Comparison of ENCODE assay signal across 12 cellular contexts in the genomic region with DNA sequence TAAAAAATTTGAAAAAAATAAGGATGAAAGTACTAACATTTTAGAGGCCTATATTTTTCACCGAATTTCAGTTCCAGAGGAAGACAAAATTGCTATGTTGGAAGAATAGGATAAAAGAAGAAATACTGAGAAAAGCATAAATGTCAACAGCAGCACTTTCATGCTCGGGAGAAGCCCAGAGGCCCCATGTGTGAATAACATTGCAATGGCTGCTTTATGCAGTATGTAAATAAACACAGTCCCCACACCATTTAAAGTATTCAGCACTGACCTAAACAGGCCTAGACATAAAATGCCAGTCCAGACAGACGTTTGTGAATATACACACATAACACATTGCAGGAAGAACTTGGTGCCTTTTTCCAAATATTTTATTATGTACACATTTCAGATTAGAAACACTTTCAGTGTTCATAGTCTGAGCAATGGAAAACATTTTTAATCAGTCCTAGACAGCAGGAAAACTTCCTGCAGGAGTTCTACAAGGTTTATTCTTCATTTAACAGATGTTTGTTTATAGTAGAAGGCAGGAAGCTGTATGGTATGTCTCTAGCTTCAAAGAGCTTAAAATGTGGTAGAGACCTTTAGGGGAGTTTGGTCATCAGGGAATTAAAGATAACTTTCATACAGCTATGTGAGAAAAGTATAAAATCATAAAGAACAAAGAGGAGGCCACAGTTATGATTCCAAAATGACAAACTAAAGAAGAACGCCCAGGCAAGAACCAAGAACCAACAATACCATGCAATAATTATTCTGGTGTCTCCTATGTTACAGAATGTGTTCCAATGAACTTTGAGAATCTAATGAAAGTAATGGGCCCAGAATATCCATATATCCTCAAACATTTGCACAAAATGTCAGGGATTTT. TPM values are rescaled to one million over a fixed set of nuclear protein-coding genes. Genes with fewer than 3 reads are reported as not detected.
DNase-seq lines count a peak whose midpoint lies in the region; ATAC-seq and TF ChIP-seq lines count a peak whose summit lies in the region.
"Had no signal": no experiment of that assay in that cellular context is flagged by ENCODE, and none has a peak within 500 bp of the region (broad histone marks: within the 10 kb centered on the region; RNA-seq: fewer than 3 reads in every experiment).

No MANE protein-coding gene starts in this region.

- H3K4me1 ChIP-seq in adrenal gland (replicated peaks in 1 of 2) = peaks cover 13 to 26% of the 10 kb centered on the region in 2 donors
- H3K4me1 ChIP-seq in stomach smooth muscle (ENCODE audit: control insufficient read depth, insufficient read depth, low read length) = peaks cover 21% of the 10 kb centered on the region

- no peak overlapping the region for H3K4me3 Mint-ChIP-seq in activated T-cell treated with anti-CD3 and anti-CD28 coated beads, Interleukin-2, amount 50 U/mL, for 4 hours
- H3K4me3 Mint-ChIP-seq: neural crest cell had no signal

- H3K9me3 ChIP-seq in adrenal gland (replicated peaks in 1 of 3) (no peaks in the 10 kb centered on the region), stomach smooth muscle (ENCODE audit: control insufficient read depth in 2 of 2, low read length in 2 of 2) (no peaks in the 10 kb centered on the region)

- intact Hi-C loops in adrenal gland (cut with DNase I) = no loop called here
- intact Hi-C loops in left ventricle myocardium superior (cut with micrococcal nuclease) = no loop called here

- no peaks in the 10 kb centered on the region for H3K27me3 Mint-ChIP-seq in activated T-cell treated with anti-CD3 and anti-CD28 coated beads, Interleukin-2, amount 50 U/mL, for 4 hours (ENCODE audit: low read depth)

- H3K4me3 ChIP-seq in Jurkat, Clone E6-1 (ENCODE audit: low read length) = no peak overlapping the region
- H3K4me3 ChIP-seq in adrenal gland (no peak overlapping the region), stomach smooth muscle (ENCODE audit: low read length in 2 of 2) (no peak overlapping the region)

- ATAC-seq in left ventricle myocardium superior (peak; percentile 23), HG03439 (IDR thresholded peaks at IDR 0.05; ENCODE audit: unreplicated experiment) (no peak)
- ATAC-seq in activated T-cell treated with anti-CD3 and anti-CD28 coated beads, Interleukin-2, amount 50 U/mL, for 4 hours = no peak

- no peaks in the 10 kb centered on the region for H3K36me3 Mint-ChIP-seq in activated T-cell treated with anti-CD3 and anti-CD28 coated beads, Interleukin-2, amount 50 U/mL, for 4 hours (ENCODE audit: insufficient read depth)

- H3K4me1 Mint-ChIP-seq in activated T-cell treated with anti-CD3 and anti-CD28 coated beads, Interleukin-2, amount 50 U/mL, for 4 hours (ENCODE audit: low read depth) = peaks cover 63% of the 10 kb centered on the region

- peak; percentile 56 for DNase-seq in Jurkat, Clone E6-1 (ENCODE audit: low read depth, low spot score)
- DNase-seq in adrenal gland = no peak
- no peak for DNase-seq in left ventricle myocardium superior
- DNase-seq in activated T-cell treated with anti-CD3 and anti-CD28 coated beads, Interleukin-2, amount 50 U/mL, for 4 hours = no peak
- DNase-seq in COLO829 (ENCODE audit: low spot score) = no peak
- DNase-seq: cerebellar nuclear complex, hippocampal formation, Kasumi-1, NCI-H69 had no signal

- no peak for TF ChIP-seq CTCF in adrenal gland (IDR thresholded peaks at IDR 0.05)

- H3K9ac ChIP-seq in stomach smooth muscle (ENCODE audit: low read length in 2 of 2) = no peak overlapping the region

- TF ChIP-seq POLR2A in adrenal gland (IDR thresholded peaks at IDR 0.05) = no peak

- H3K27ac ChIP-seq in adrenal gland (peak overlapping the region in 3 of 5 donors; percentile 19 to 59 (median 50)), stomach smooth muscle (ENCODE audit: low read length) (peak overlapping the region; percentile 4)

- 61 to 66% (median 64%) methylated on average over 4 of the region's 4 CpGs for WGBS in adrenal gland, 4 donors

- H3K36me3 ChIP-seq in adrenal gland (replicated peaks in 1 of 2) = no peaks in the 10 kb centered on the region
- no peaks in the 10 kb centered on the region for H3K36me3 ChIP-seq in stomach smooth muscle (ENCODE audit: control insufficient read depth in 2 of 2, insufficient read depth in 2 of 2, low read length in 2 of 2)

- H3K9me3 Mint-ChIP-seq in activated T-cell treated with anti-CD3 and anti-CD28 coated beads, Interleukin-2, amount 50 U/mL, for 4 hours = peaks cover 3% of the 10 kb centered on the region
- H3K9me3 Mint-ChIP-seq: neural crest cell had no signal

- H3K27me3 ChIP-seq in adrenal gland (no peaks in the 10 kb centered on the region), stomach smooth muscle (ENCODE audit: control insufficient read depth in 1 of 2, insufficient read depth in 2 of 2, low read length in 2 of 2) (no peaks in the 10 kb centered on the region)

RNA-seq across cellular contexts. Expression of a gene that starts 30.5 kb away (rescaled TPM):
- polyA plus RNA-seq in Jurkat, Clone E6-1 (2012; ENCODE audit: insufficient read depth, insufficient read length) = 54.0 TPM
- 100 to 1,000 TPM; 128 to 948 (median 375) TPM for total RNA-seq in adrenal gland
- 100 to 1,000 TPM in 2 of 3 donors, 10 to 100 TPM in 1; 94.6 to 119 (median 108) TPM for polyA plus RNA-seq in adrenal gland
- total RNA-seq in left ventricle myocardium superior = 165 TPM
- total RNA-seq in activated T-cell treated with anti-CD3 and anti-CD28 coated beads, Interleukin-2, amount 50 U/mL, for 4 hours = 100 to 1,000 TPM; 164 to 214 (median 175) TPM
